1 cellular context compared by ENCODE assay signal in genomic region chr20:50278684-50279531, GRCh38.
A peak's percentile ranks its signal among the peaks of the same experiment; 100 is the strongest.
TF ChIP-seq lines count a peak whose summit lies in the region.

No MANE protein-coding gene starts in this region.

TF ChIP-seq in HepG2, 621 proteins besides CTCF, POLR2A, EP300 and RAD21 (continued from another document and continues in another):
- TF ChIP-seq, protein P1, sequence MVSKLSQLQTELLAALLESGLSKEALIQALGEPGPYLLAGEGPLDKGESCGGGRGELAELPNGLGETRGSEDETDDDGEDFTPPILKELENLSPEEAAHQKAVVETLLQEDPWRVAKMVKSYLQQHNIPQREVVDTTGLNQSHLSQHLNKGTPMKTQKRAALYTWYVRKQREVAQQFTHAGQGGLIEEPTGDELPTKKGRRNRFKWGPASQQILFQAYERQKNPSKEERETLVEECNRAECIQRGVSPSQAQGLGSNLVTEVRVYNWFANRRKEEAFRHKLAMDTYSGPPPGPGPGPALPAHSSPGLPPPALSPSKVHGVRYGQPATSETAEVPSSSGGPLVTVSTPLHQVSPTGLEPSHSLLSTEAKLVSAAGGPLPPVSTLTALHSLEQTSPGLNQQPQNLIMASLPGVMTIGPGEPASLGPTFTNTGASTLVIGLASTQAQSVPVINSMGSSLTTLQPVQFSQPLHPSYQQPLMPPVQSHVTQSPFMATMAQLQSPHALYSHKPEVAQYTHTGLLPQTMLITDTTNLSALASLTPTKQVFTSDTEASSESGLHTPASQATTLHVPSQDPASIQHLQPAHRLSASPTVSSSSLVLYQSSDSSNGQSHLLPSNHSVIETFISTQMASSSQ (IDR thresholded peaks at IDR 0.05; ENCODE audit: low read depth) = no peak
- TF ChIP-seq, protein P1 (CRISPR knock-in tag; IDR thresholded peaks at IDR 0.05; ENCODE audit: borderline replicate concordance) = peak; percentile 62
- no peak for TF ChIP-seq ZNF251 (CRISPR knock-in tag; IDR thresholded peaks at IDR 0.05)
- TF ChIP-seq ZNF12 (CRISPR knock-in tag; IDR thresholded peaks at IDR 0.05) = no peak; the same call in 1 of the 2 replicates
- TF ChIP-seq ZHX1 (CRISPR knock-in tag; IDR thresholded peaks at IDR 0.05; ENCODE audit: low read depth) = no peak
- TF ChIP-seq NFE2L1 (CRISPR knock-in tag; IDR thresholded peaks at IDR 0.05; ENCODE audit: borderline replicate concordance) = no peak
- no peak for TF ChIP-seq ZNF720 (CRISPR knock-in tag; IDR thresholded peaks at IDR 0.05)
- peak; percentile 46; the same call in 1 of the 2 replicates for TF ChIP-seq HNF4G (IDR thresholded peaks at IDR 0.05; ENCODE audit: borderline replicate concordance, low read depth, low read length)
- no peak for TF ChIP-seq HNF4G (CRISPR knock-in tag; IDR thresholded peaks at IDR 0.05; ENCODE audit: borderline replicate concordance, low read depth)
- peak; percentile 25; the same call in 1 of the 2 replicates for TF ChIP-seq HCFC1 (IDR thresholded peaks at IDR 0.05; ENCODE audit: low read depth, low read length)
- TF ChIP-seq ZNF235 (CRISPR knock-in tag; IDR thresholded peaks at IDR 0.05; ENCODE audit: borderline replicate concordance) = no peak; the same call in 1 of the 2 replicates
- TF ChIP-seq ERF (CRISPR knock-in tag; IDR thresholded peaks at IDR 0.05) = peak; percentile 65; the same call in 1 of the 2 replicates
- peak; percentile 69 for TF ChIP-seq SP4 (CRISPR knock-in tag; IDR thresholded peaks at IDR 0.05)
- no peak for TF ChIP-seq ZNF775 (CRISPR knock-in tag; IDR thresholded peaks at IDR 0.05; ENCODE audit: borderline replicate concordance)
- TF ChIP-seq, protein P2, sequence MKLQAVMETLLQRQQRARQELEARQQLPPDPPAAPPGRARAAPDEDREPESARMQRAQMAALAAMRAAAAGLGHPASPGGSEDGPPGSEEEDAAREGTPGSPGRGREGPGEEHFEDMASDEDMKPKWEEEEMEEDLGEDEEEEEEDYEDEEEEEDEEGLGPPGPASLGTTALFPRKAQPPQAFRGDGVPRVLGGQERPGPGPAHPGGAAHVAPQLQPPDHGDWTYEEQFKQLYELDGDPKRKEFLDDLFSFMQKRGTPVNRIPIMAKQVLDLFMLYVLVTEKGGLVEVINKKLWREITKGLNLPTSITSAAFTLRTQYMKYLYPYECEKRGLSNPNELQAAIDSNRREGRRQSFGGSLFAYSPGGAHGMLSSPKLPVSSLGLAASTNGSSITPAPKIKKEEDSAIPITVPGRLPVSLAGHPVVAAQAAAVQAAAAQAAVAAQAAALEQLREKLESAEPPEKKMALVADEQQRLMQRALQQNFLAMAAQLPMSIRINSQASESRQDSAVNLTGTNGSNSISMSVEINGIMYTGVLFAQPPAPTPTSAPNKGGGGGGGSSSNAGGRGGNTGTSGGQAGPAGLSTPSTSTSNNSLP (IDR thresholded peaks at IDR 0.05; ENCODE audit: low read depth, low read length) = no peak
- TF ChIP-seq, protein P3, sequence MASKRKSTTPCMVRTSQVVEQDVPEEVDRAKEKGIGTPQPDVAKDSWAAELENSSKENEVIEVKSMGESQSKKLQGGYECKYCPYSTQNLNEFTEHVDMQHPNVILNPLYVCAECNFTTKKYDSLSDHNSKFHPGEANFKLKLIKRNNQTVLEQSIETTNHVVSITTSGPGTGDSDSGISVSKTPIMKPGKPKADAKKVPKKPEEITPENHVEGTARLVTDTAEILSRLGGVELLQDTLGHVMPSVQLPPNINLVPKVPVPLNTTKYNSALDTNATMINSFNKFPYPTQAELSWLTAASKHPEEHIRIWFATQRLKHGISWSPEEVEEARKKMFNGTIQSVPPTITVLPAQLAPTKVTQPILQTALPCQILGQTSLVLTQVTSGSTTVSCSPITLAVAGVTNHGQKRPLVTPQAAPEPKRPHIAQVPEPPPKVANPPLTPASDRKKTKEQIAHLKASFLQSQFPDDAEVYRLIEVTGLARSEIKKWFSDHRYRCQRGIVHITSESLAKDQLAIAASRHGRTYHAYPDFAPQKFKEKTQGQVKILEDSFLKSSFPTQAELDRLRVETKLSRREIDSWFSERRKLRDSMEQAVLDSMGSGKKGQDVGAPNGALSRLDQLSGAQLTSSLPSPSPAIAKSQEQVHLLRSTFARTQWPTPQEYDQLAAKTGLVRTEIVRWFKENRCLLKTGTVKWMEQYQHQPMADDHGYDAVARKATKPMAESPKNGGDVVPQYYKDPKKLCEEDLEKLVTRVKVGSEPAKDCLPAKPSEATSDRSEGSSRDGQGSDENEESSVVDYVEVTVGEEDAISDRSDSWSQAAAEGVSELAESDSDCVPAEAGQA (IDR thresholded peaks at IDR 0.05; ENCODE audit: low read depth) = no peak
- TF ChIP-seq, protein P3 (CRISPR knock-in tag; IDR thresholded peaks at IDR 0.05; ENCODE audit: borderline replicate concordance) = no peak
- no peak for TF ChIP-seq ZSCAN22 (CRISPR knock-in tag; IDR thresholded peaks at IDR 0.05)
- no peak for TF ChIP-seq IKZF1 (IDR thresholded peaks at IDR 0.05)
- TF ChIP-seq TRIM24 (CRISPR knock-in tag; IDR thresholded peaks at IDR 0.05) = peak; percentile 52; the same call in 1 of the 2 replicates
- peak; percentile 86; the same call in 1 of the 2 replicates for TF ChIP-seq SIX1 (CRISPR knock-in tag; IDR thresholded peaks at IDR 0.05; ENCODE audit: borderline replicate concordance)
- TF ChIP-seq PBX3 (CRISPR knock-in tag; IDR thresholded peaks at IDR 0.05; ENCODE audit: borderline replicate concordance) = no peak
- TF ChIP-seq GZF1 (CRISPR knock-in tag; IDR thresholded peaks at IDR 0.05) = no peak
- TF ChIP-seq, protein P4, sequence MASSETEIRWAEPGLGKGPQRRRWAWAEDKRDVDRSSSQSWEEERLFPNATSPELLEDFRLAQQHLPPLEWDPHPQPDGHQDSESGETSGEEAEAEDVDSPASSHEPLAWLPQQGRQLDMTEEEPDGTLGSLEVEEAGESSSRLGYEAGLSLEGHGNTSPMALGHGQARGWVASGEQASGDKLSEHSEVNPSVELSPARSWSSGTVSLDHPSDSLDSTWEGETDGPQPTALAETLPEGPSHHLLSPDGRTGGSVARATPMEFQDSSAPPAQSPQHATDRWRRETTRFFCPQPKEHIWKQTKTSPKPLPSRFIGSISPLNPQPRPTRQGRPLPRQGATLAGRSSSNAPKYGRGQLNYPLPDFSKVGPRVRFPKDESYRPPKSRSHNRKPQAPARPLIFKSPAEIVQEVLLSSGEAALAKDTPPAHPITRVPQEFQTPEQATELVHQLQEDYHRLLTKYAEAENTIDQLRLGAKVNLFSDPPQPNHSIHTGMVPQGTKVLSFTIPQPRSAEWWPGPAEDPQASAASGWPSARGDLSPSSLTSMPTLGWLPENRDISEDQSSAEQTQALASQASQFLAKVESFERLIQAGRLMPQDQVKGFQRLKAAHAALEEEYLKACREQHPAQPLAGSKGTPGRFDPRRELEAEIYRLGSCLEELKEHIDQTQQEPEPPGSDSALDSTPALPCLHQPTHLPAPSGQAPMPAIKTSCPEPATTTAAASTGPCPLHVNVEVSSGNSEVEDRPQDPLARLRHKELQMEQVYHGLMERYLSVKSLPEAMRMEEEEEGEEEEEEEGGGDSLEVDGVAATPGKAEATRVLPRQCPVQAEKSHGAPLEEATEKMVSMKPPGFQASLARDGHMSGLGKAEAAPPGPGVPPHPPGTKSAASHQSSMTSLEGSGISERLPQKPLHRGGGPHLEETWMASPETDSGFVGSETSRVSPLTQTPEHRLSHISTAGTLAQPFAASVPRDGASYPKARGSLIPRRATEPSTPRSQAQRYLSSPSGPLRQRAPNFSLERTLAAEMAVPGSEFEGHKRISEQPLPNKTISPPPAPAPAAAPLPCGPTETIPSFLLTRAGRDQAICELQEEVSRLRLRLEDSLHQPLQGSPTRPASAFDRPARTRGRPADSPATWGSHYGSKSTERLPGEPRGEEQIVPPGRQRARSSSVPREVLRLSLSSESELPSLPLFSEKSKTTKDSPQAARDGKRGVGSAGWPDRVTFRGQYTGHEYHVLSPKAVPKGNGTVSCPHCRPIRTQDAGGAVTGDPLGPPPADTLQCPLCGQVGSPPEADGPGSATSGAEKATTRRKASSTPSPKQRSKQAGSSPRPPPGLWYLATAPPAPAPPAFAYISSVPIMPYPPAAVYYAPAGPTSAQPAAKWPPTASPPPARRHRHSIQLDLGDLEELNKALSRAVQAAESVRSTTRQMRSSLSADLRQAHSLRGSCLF (CRISPR knock-in tag; IDR thresholded peaks at IDR 0.05; ENCODE audit: borderline replicate concordance) = no peak
- TF ChIP-seq, protein P5, sequence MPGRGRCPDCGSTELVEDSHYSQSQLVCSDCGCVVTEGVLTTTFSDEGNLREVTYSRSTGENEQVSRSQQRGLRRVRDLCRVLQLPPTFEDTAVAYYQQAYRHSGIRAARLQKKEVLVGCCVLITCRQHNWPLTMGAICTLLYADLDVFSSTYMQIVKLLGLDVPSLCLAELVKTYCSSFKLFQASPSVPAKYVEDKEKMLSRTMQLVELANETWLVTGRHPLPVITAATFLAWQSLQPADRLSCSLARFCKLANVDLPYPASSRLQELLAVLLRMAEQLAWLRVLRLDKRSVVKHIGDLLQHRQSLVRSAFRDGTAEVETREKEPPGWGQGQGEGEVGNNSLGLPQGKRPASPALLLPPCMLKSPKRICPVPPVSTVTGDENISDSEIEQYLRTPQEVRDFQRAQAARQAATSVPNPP (CRISPR knock-in tag; IDR thresholded peaks at IDR 0.05) = no peak
- TF ChIP-seq ZKSCAN1 (IDR thresholded peaks at IDR 0.05; ENCODE audit: low read length) = no peak; the same call in 1 of the 2 replicates
- TF ChIP-seq BCL6 (CRISPR knock-in tag; IDR thresholded peaks at IDR 0.05) = peak; percentile 75
- TF ChIP-seq NPAS2 (CRISPR knock-in tag; IDR thresholded peaks at IDR 0.05; ENCODE audit: borderline replicate concordance) = no peak
- no peak for TF ChIP-seq ZNF224 (CRISPR knock-in tag; IDR thresholded peaks at IDR 0.05)
- TF ChIP-seq, protein P6, sequence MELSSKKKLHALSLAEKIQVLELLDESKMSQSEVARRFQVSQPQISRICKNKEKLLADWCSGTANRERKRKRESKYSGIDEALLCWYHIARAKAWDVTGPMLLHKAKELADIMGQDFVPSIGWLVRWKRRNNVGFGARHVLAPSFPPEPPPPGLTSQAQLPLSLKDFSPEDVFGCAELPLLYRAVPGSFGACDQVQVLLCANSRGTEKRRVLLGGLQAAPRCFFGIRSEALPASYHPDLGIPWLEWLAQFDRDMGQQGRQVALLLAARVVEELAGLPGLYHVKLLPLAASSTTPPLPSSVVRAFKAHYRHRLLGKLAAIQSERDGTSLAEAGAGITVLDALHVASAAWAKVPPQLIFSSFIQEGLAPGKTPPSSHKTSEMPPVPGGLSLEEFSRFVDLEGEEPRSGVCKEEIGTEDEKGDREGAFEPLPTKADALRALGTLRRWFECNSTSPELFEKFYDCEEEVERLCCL (CRISPR knock-in tag; IDR thresholded peaks at IDR 0.05; ENCODE audit: borderline replicate concordance) = no peak
- no peak for TF ChIP-seq ZNF432 (CRISPR knock-in tag; IDR thresholded peaks at IDR 0.05; ENCODE audit: borderline replicate concordance)
- TF ChIP-seq ATF7-NPFF (CRISPR knock-in tag; IDR thresholded peaks at IDR 0.05; ENCODE audit: low read depth) = 0 out of 2 replicates have a peak, but pooled peaks have one; percentile 13
- TF ChIP-seq SP140L (CRISPR knock-in tag; IDR thresholded peaks at IDR 0.05; ENCODE audit: borderline replicate concordance) = no peak
- no peak for TF ChIP-seq ZFYVE20 (CRISPR knock-in tag; IDR thresholded peaks at IDR 0.05; ENCODE audit: borderline replicate concordance, low read depth)
